16 cellular contexts compared by ENCODE assay signal in the genomic region with DNA sequence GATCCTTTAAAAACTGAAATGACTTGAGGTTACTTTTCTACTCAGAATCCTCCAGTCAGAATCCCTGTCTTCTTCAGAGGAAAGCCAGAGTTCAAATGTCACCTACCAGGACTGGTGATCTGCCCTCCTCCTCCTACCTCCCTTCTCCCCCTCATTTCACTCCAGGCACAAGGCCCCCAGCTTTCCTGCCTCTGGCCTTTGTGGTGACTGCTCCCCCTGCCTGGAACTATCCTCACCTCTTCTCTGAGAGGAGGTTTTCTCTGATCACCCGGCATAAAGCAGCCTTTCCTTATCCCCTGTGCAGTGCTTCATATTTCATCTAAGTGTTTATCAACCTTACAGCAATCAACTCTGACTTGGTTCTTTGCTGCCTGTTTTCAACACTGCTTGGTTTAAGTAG. TPM values are rescaled to one million over a fixed set of nuclear protein-coding genes. Genes with fewer than 3 reads are reported as not detected.
DNase-seq lines count a peak whose midpoint lies in the region; ATAC-seq and TF ChIP-seq lines count a peak whose summit lies in the region.
"Had no signal": no experiment of that assay in that cellular context is flagged by ENCODE, and none has a peak within 500 bp of the region (broad histone marks: within the 10 kb centered on the region; RNA-seq: fewer than 3 reads in every experiment).

No MANE protein-coding gene starts in this region.

- H3K27ac Mint-ChIP-seq in CD14-positive monocyte (peak overlapping the region; percentile 10 to 86 (median 80)), natural killer cell (peak overlapping the region; percentile 56 to 82)
- H3K27ac Mint-ChIP-seq in CD8-positive, alpha-beta T cell, result peak overlapping the region; percentile 73
- H3K27ac Mint-ChIP-seq in activated naive CD4-positive, alpha-beta T cell treated with anti-CD3 and anti-CD28 coated beads, Interleukin-2, amount 50 U/mL, for 72 hours, result peak overlapping the region; percentile 82 to 99

- CTCF ChIA-PET in CD8-positive, alpha-beta T cell (lab: Charles Lee), result interaction anchor here (0.8 to 1.4 kb wide), 2 partner anchors 115 to 134 kb away, joined by 3 read pairs; no protein-coding TSS in a partner anchor

- H3K27ac ChIP-seq in CD8-positive, alpha-beta T cell (ENCODE audit: low read depth, low read length), result no peak overlapping the region
- H3K27ac ChIP-seq: esophagus muscularis mucosa, pancreas, SK-N-MC, stomach had no signal

- H3K27me3 ChIP-seq in CD8-positive, alpha-beta T cell (ENCODE audit: insufficient read depth, low read length), result no peaks in the 10 kb centered on the region
- H3K27me3 ChIP-seq: esophagus muscularis mucosa, pancreas, stomach had no signal

- peaks cover 93% of the 10 kb centered on the region for H3K4me1 ChIP-seq in CD8-positive, alpha-beta T cell (ENCODE audit: insufficient read depth, low read length)

- H3K36me3 Mint-ChIP-seq in CD14-positive monocyte (peaks cover 3 to 12% of the 10 kb centered on the region in 2 donors), natural killer cell (no peaks in the 10 kb centered on the region)
- peaks cover 8% of the 10 kb centered on the region for H3K36me3 Mint-ChIP-seq in CD8-positive, alpha-beta T cell
- peaks cover 7 to 79% of the 10 kb centered on the region in 2 donors for H3K36me3 Mint-ChIP-seq in activated naive CD4-positive, alpha-beta T cell treated with anti-CD3 and anti-CD28 coated beads, Interleukin-2, amount 50 U/mL, for 72 hours

- no peak for TF ChIP-seq CTCF in CD14-positive monocyte (IDR thresholded peaks at IDR 0.05)
- no peak for TF ChIP-seq CTCF in CD8-positive, alpha-beta T cell (IDR thresholded peaks at IDR 0.05)
- no peak for TF ChIP-seq CTCF in natural killer cell (IDR thresholded peaks at IDR 0.05)

- H3K4me3 ChIP-seq in CD8-positive, alpha-beta T cell (ENCODE audit: low read depth, low read length), result no peak overlapping the region
- H3K4me3 ChIP-seq: esophagus muscularis mucosa, pancreas, SK-N-MC, smooth muscle cell, stomach had no signal

- intact Hi-C loops in CD14-positive monocyte (cut with micrococcal nuclease) (no loop called here), natural killer cell (cut with micrococcal nuclease) (no loop called here)
- intact Hi-C loops in CD8-positive, alpha-beta T cell (cut with DNase I, micrococcal nuclease), result loop anchor here in 1 of 2 experiments (5.0 kb wide), 2 partner anchors 1385 to 1640 kb away; a partner anchor contains a TSS

- no peak for DNase-seq in CD14-positive monocyte (ENCODE audit: low spot score)
- no peak for DNase-seq in CD8-positive, alpha-beta T cell
- no peak for DNase-seq in activated naive CD4-positive, alpha-beta T cell treated with anti-CD3 and anti-CD28 coated beads, Interleukin-2, amount 50 U/mL, for 72 hours (ENCODE audit: low spot score in 2 of 2)
- no peak for DNase-seq in natural killer cell
- no peak for DNase-seq in ecto neural progenitor cell (ENCODE audit: low spot score)
- DNase-seq in NCI-H2107 treated with DMSO at 0.1 percent for 48 hours (lab: John Stamatoyannopoulos, UW; ENCODE audit: unreplicated experiment), result no peak
- DNase-seq: glutamatergic neuron, NCI-H510A treated with DMSO at 0.1 percent for 48 hours, pancreas, PC-3, stomach had no signal

- H3K9me3 ChIP-seq in CD8-positive, alpha-beta T cell (ENCODE audit: low read length), result no peaks in the 10 kb centered on the region
- H3K9me3 ChIP-seq: esophagus muscularis mucosa, pancreas, stomach had no signal

- H3K36me3 ChIP-seq in CD8-positive, alpha-beta T cell (ENCODE audit: insufficient read depth, low read length), result no peaks in the 10 kb centered on the region
- H3K36me3 ChIP-seq: esophagus muscularis mucosa, pancreas, stomach had no signal

- POLR2A ChIA-PET in CD8-positive, alpha-beta T cell (lab: Charles Lee), result no interaction called here

- H3K4me3 Mint-ChIP-seq in CD14-positive monocyte, result peak overlapping the region in 1 of 2 donors; percentile 2
- peak overlapping the region; percentile 26 for H3K4me3 Mint-ChIP-seq in CD8-positive, alpha-beta T cell
- H3K4me3 Mint-ChIP-seq in natural killer cell, result peak overlapping the region; percentile 73

- H3K9me3 Mint-ChIP-seq in CD14-positive monocyte, result no peaks in the 10 kb centered on the region
- H3K9me3 Mint-ChIP-seq in CD8-positive, alpha-beta T cell, result no peaks in the 10 kb centered on the region
- H3K9me3 Mint-ChIP-seq in activated naive CD4-positive, alpha-beta T cell treated with anti-CD3 and anti-CD28 coated beads, Interleukin-2, amount 50 U/mL, for 72 hours, result peaks cover 0 to 4% of the 10 kb centered on the region in 2 donors
- no peaks in the 10 kb centered on the region for H3K9me3 Mint-ChIP-seq in natural killer cell

- ATAC-seq in CD8-positive, alpha-beta T cell, result no peak
- no peak for ATAC-seq in activated naive CD4-positive, alpha-beta T cell treated with anti-CD3 and anti-CD28 coated beads, Interleukin-2, amount 50 U/mL, for 72 hours
- ATAC-seq in natural killer cell (no peak), HG02852 (IDR thresholded peaks at IDR 0.05; ENCODE audit: unreplicated experiment) (no peak)
- ATAC-seq: HCT116, PC-3 had no signal

- peaks cover 94% of the 10 kb centered on the region for H3K4me1 Mint-ChIP-seq in CD14-positive monocyte
- peaks cover 100% of the 10 kb centered on the region for H3K4me1 Mint-ChIP-seq in CD8-positive, alpha-beta T cell (ENCODE audit: low read depth)
- H3K4me1 Mint-ChIP-seq in natural killer cell, result peaks cover 95 to 97% of the 10 kb centered on the region in 2 donors

- H3K27me3 Mint-ChIP-seq in CD14-positive monocyte (ENCODE audit: low read depth in 3 of 3) (no peaks in the 10 kb centered on the region), natural killer cell (ENCODE audit: low read depth in 2 of 2) (no peaks in the 10 kb centered on the region)
- H3K27me3 Mint-ChIP-seq in CD8-positive, alpha-beta T cell (ENCODE audit: low read depth), result no peaks in the 10 kb centered on the region

RNA-seq across cellular contexts. Expression of a gene that starts 6.8 kb away (rescaled TPM):
- 10 to 100 TPM; 15.9 to 18.5 TPM for polyA plus RNA-seq in CD14-positive monocyte
- total RNA-seq in CD8-positive, alpha-beta T cell, result 10 to 100 TPM; 74.1 to 77.9 TPM
- 10 to 100 TPM; 34.9 to 43.6 TPM for total RNA-seq in activated naive CD4-positive, alpha-beta T cell treated with anti-CD3 and anti-CD28 coated beads, Interleukin-2, amount 50 U/mL, for 72 hours
- total RNA-seq in natural killer cell, result 10 to 100 TPM; 51.9 to 68.0 (median 54.0) TPM
